ENCODE assay signal across 29 cellular contexts in genomic region chr12:90984114-90984513, GRCh38. TPM values are rescaled to one million over a fixed set of nuclear protein-coding genes. Genes with fewer than 3 reads are reported as not detected.
"Had no signal": no experiment of that assay in that cellular context is flagged by ENCODE, and none has a peak within 500 bp of the region (broad histone marks: within the 10 kb centered on the region; RNA-seq: fewer than 3 reads in every experiment).

No MANE protein-coding gene starts in this region.

- H3K36me3 ChIP-seq: ascending aorta, Peyer's patch, SJCRH30 had no signal

- H3K9me3 Mint-ChIP-seq: activated CD4-positive, alpha-beta memory T cell treated with anti-CD3 and anti-CD28 coated beads, Interleukin-2, amount 10 ng/mL, durations not matched to agents 7 days and 5 days; activated naive CD4-positive, alpha-beta T cell treated with anti-CD3 and anti-CD28 coated beads, Interleukin-2, amount 50 U/mL, for 72 hours; activated naive CD8-positive, alpha-beta T cell treated with anti-CD3 and anti-CD28 coated beads, Interleukin-2, amount 50 U/mL, for 24 hours had no signal

- H3K27ac Mint-ChIP-seq: activated CD4-positive, alpha-beta memory T cell treated with anti-CD3 and anti-CD28 coated beads, Interleukin-2, amount 10 ng/mL, durations not matched to agents 7 days and 5 days; activated CD4-positive, alpha-beta T cell treated with anti-CD3 and anti-CD28 coated beads for 36 hours; activated naive CD4-positive, alpha-beta T cell treated with anti-CD3 and anti-CD28 coated beads, Interleukin-2, amount 50 U/mL, for 72 hours; activated naive CD8-positive, alpha-beta T cell treated with anti-CD3 and anti-CD28 coated beads, Interleukin-2, amount 50 U/mL, for 24 hours had no signal

- DNase-seq: activated CD4-positive, alpha-beta memory T cell treated with anti-CD3 and anti-CD28 coated beads, Interleukin-2, amount 10 ng/mL, durations not matched to agents 7 days and 5 days; activated CD4-positive, alpha-beta T cell treated with anti-CD3 and anti-CD28 coated beads for 36 hours; activated CD4-positive, alpha-beta T cell treated with anti-CD3 and anti-CD28 coated beads, Interleukin-2, amount 50 U/mL, for 1 hour; activated CD8-positive, alpha-beta memory T cell treated with anti-CD3 and anti-CD28 coated beads, Interleukin-2, amount 50 U/mL, for 4 hours; activated naive CD8-positive, alpha-beta T cell treated with anti-CD3 and anti-CD28 coated beads, Interleukin-2, amount 50 U/mL, for 24 hours; amniotic stem cell; body of pancreas; central memory CD4-positive, alpha-beta T cell; Karpas-422; MM.1S; NCI-H1105; NCI-H1436; NCI-H1694 treated with DMSO at 0.1 percent for 48 hours; NCI-H2029 treated with DMSO at 0.1 percent for 48 hours; NCI-H345; NCI-H510A; NCI-H526 treated with DMSO at 0.1 percent for 48 hours; NCI-H82; Peyer's patch; Right ventricle myocardium superior; SJCRH30; SK-N-SH; T-helper 1 cell had no signal

- H3K4me3 Mint-ChIP-seq: activated CD4-positive, alpha-beta memory T cell treated with anti-CD3 and anti-CD28 coated beads, Interleukin-2, amount 10 ng/mL, durations not matched to agents 7 days and 5 days; activated CD4-positive, alpha-beta T cell treated with anti-CD3 and anti-CD28 coated beads for 36 hours; activated naive CD8-positive, alpha-beta T cell treated with anti-CD3 and anti-CD28 coated beads, Interleukin-2, amount 50 U/mL, for 24 hours had no signal

- H3K36me3 Mint-ChIP-seq: activated naive CD4-positive, alpha-beta T cell treated with anti-CD3 and anti-CD28 coated beads, Interleukin-2, amount 50 U/mL, for 72 hours had no signal

- H3K4me1 ChIP-seq: ascending aorta, body of pancreas, Peyer's patch, SJCRH30 had no signal

- H3K4me3 ChIP-seq: ascending aorta, body of pancreas, Peyer's patch, SJCRH30 had no signal

- ATAC-seq: activated CD4-positive, alpha-beta T cell treated with anti-CD3 and anti-CD28 coated beads for 36 hours; activated naive CD4-positive, alpha-beta T cell treated with anti-CD3 and anti-CD28 coated beads, Interleukin-2, amount 50 U/mL, for 72 hours; activated naive CD8-positive, alpha-beta T cell treated with anti-CD3 and anti-CD28 coated beads, Interleukin-2, amount 50 U/mL, for 24 hours; body of pancreas had no signal

- H3K27ac ChIP-seq: ascending aorta, body of pancreas, Peyer's patch, RWPE1, SJCRH30, VCaP had no signal

- H3K4me1 Mint-ChIP-seq: activated CD4-positive, alpha-beta memory T cell treated with anti-CD3 and anti-CD28 coated beads, Interleukin-2, amount 10 ng/mL, durations not matched to agents 7 days and 5 days; activated CD4-positive, alpha-beta T cell treated with anti-CD3 and anti-CD28 coated beads for 36 hours; activated naive CD8-positive, alpha-beta T cell treated with anti-CD3 and anti-CD28 coated beads, Interleukin-2, amount 50 U/mL, for 24 hours had no signal

- H3K9ac ChIP-seq: SK-N-SH had no signal

- H3K27me3 ChIP-seq: ascending aorta, body of pancreas, Peyer's patch, SJCRH30 had no signal

- H3K9me3 ChIP-seq: ascending aorta, body of pancreas, Peyer's patch, SJCRH30, SK-N-SH had no signal

RNA-seq across cellular contexts. Expression of gene EPYC, which starts 20.7 kb away (rescaled TPM):
- total RNA-seq: activated CD4-positive, alpha-beta memory T cell treated with anti-CD3 and anti-CD28 coated beads, Interleukin-2, amount 10 ng/mL, durations not matched to agents 7 days and 5 days; activated CD4-positive, alpha-beta T cell treated with anti-CD3 and anti-CD28 coated beads for 36 hours; activated naive CD4-positive, alpha-beta T cell treated with anti-CD3 and anti-CD28 coated beads, Interleukin-2, amount 50 U/mL, for 72 hours; ascending aorta; body of pancreas; bronchial epithelial cell; Peyer's patch; Right ventricle myocardium superior; SJCRH30; T-helper 2 cell treated with Interferon-gamma antibody and Interleukin-4, amounts not matched to agents 100 ng/mL and 5 ng/mL, for 36 hours had no signal
- polyA plus RNA-seq: SK-N-SH had no signal

RNA-seq across cellular contexts. Expression of gene CCER1, which starts 29.1 kb away (rescaled TPM):
- total RNA-seq: activated CD4-positive, alpha-beta memory T cell treated with anti-CD3 and anti-CD28 coated beads, Interleukin-2, amount 10 ng/mL, durations not matched to agents 7 days and 5 days; activated CD4-positive, alpha-beta T cell treated with anti-CD3 and anti-CD28 coated beads for 36 hours; activated naive CD4-positive, alpha-beta T cell treated with anti-CD3 and anti-CD28 coated beads, Interleukin-2, amount 50 U/mL, for 72 hours; ascending aorta; body of pancreas; bronchial epithelial cell; Peyer's patch; Right ventricle myocardium superior; SJCRH30; T-helper 2 cell treated with Interferon-gamma antibody and Interleukin-4, amounts not matched to agents 100 ng/mL and 5 ng/mL, for 36 hours had no signal
- polyA plus RNA-seq: SK-N-SH had no signal
